ENCODE assay signal across 8 cellular contexts in genomic region chr1:68230901-68231626, GRCh38. TPM values are rescaled to one million over a fixed set of nuclear protein-coding genes. Genes with fewer than 3 reads are reported as not detected.
DNase-seq lines count a peak whose midpoint lies in the region; ATAC-seq and TF ChIP-seq lines count a peak whose summit lies in the region.

No MANE protein-coding gene starts in this region.

- peaks cover 9% of the 10 kb centered on the region for H3K4me1 Mint-ChIP-seq in activated CD8-positive, alpha-beta memory T cell treated with anti-CD3 and anti-CD28 coated beads, Interleukin-2, amount 10 ng/mL, durations not matched to agents 7 days and 5 days

- peaks cover 58% of the 10 kb centered on the region for H3K27me3 Mint-ChIP-seq in activated CD8-positive, alpha-beta memory T cell treated with anti-CD3 and anti-CD28 coated beads, Interleukin-2, amount 10 ng/mL, durations not matched to agents 7 days and 5 days

- no peak for TF ChIP-seq EP300 in tibial nerve (IDR thresholded peaks at IDR 0.05)

- TF ChIP-seq CTCF in breast epithelium (IDR thresholded peaks at IDR 0.05) (no peak), right lobe of liver (IDR thresholded peaks at IDR 0.05) (no peak), tibial nerve (IDR thresholded peaks at IDR 0.05) (no peak)

- intact Hi-C loops in breast epithelium (cut with DNase I; ENCODE audit: low total_unique reads) = no loop called here
- intact Hi-C loops in right lobe of liver (cut with DNase I) = no loop called here

- ATAC-seq in activated CD8-positive, alpha-beta memory T cell treated with anti-CD3 and anti-CD28 coated beads, Interleukin-2, amount 10 ng/mL, durations not matched to agents 7 days and 5 days = no peak
- ATAC-seq in right lobe of liver = peak; percentile 35 to 57 (median 51)

- peak; percentile 45 for DNase-seq in activated CD8-positive, alpha-beta memory T cell treated with anti-CD3 and anti-CD28 coated beads, Interleukin-2, amount 50 U/mL, for 48 hours
- DNase-seq in activated CD8-positive, alpha-beta memory T cell treated with anti-CD3 and anti-CD28 coated beads, Interleukin-2, amount 10 ng/mL, durations not matched to agents 7 days and 5 days = no peak
- DNase-seq in breast epithelium (ENCODE audit: low spot score in 2 of 2) (peak; percentile 34 to 55), right lobe of liver (peak; percentile 49 to 61 (median 50)), tibial nerve (ENCODE audit: low spot score in 2 of 2) (no peak), AG08395 (ENCODE audit: low spot score) (no peak)
- DNase-seq in central memory CD4-positive, alpha-beta T cell = no peak
- DNase-seq in activated effector memory CD4-positive, alpha-beta T cell treated with Interleukin-2 at 50 U/mL for 16 hours = no peak

- H3K4me1 ChIP-seq in breast epithelium (peaks cover 0 to 5% of the 10 kb centered on the region in 2 donors), right lobe of liver (peaks cover 0 to 11% (median 0%) of the 10 kb centered on the region in 4 donors), tibial nerve (peaks cover 0 to 40% (median 15%) of the 10 kb centered on the region in 4 donors)

- H3K27ac Mint-ChIP-seq in activated CD8-positive, alpha-beta memory T cell treated with anti-CD3 and anti-CD28 coated beads, Interleukin-2, amount 10 ng/mL, durations not matched to agents 7 days and 5 days = no peak overlapping the region

- H3K27ac ChIP-seq in breast epithelium (peak overlapping the region; percentile 88 to 92), right lobe of liver (peak overlapping the region; percentile 14 to 30 (median 16)), tibial nerve (peak overlapping the region in 3 of 4 donors; percentile 70 to 94 (median 89))

- H3K27me3 ChIP-seq in breast epithelium (no peaks in the 10 kb centered on the region), right lobe of liver (no peaks in the 10 kb centered on the region), tibial nerve (no peaks in the 10 kb centered on the region)

- no peaks in the 10 kb centered on the region for H3K36me3 Mint-ChIP-seq in activated CD8-positive, alpha-beta memory T cell treated with anti-CD3 and anti-CD28 coated beads, Interleukin-2, amount 10 ng/mL, durations not matched to agents 7 days and 5 days

- H3K36me3 ChIP-seq in breast epithelium = no peaks in the 10 kb centered on the region
- H3K36me3 ChIP-seq in right lobe of liver = no peaks in the 10 kb centered on the region
- no peaks in the 10 kb centered on the region for H3K36me3 ChIP-seq in tibial nerve

- H3K4me3 ChIP-seq in breast epithelium (peak overlapping the region; percentile 69 to 85 (median 74)), right lobe of liver (peak overlapping the region; percentile 51 to 67 (median 60)), tibial nerve (peak overlapping the region; percentile 63 to 83 (median 70))

- CTCF ChIA-PET in activated CD8-positive, alpha-beta memory T cell treated with anti-CD3 and anti-CD28 coated beads, Interleukin-2, amount 10 ng/mL, durations not matched to agents 7 days and 5 days (lab: Charles Lee) = no interaction called here

- TF ChIP-seq POLR2A in breast epithelium (IDR thresholded peaks at IDR 0.05) (no peak), right lobe of liver (IDR thresholded peaks at IDR 0.05) (no peak), tibial nerve (IDR thresholded peaks at IDR 0.05) (no peak)

- WGBS in right lobe of liver (ENCODE audit: insufficient coverage, low coverage, low lambda C conversion rate, missing lambda C conversion rate) = under 1% methylated on average over 23 of the region's 62 CpGs
- WGBS in tibial nerve, 2 donors = 0 to 2% methylated on average over 43 to 62 of the region's 62 CpGs

- no peaks in the 10 kb centered on the region for H3K9me3 ChIP-seq in breast epithelium
- no peaks in the 10 kb centered on the region for H3K9me3 ChIP-seq in right lobe of liver
- no peaks in the 10 kb centered on the region for H3K9me3 ChIP-seq in tibial nerve

- no peak overlapping the region for H3K4me3 Mint-ChIP-seq in activated CD8-positive, alpha-beta memory T cell treated with anti-CD3 and anti-CD28 coated beads, Interleukin-2, amount 10 ng/mL, durations not matched to agents 7 days and 5 days

- no peaks in the 10 kb centered on the region for H3K9me3 Mint-ChIP-seq in activated CD8-positive, alpha-beta memory T cell treated with anti-CD3 and anti-CD28 coated beads, Interleukin-2, amount 10 ng/mL, durations not matched to agents 7 days and 5 days (ENCODE audit: low read depth)

RNA-seq across cellular contexts. Expression of gene WLS, which starts 1.3 kb away (rescaled TPM):
- total RNA-seq in activated CD8-positive, alpha-beta memory T cell treated with anti-CD3 and anti-CD28 coated beads, Interleukin-2, amount 10 ng/mL, durations not matched to agents 7 days and 5 days = not detected
- total RNA-seq in breast epithelium (10 to 100 TPM; 61.9 to 76.3 (median 62.8) TPM), right lobe of liver (10 to 100 TPM in 5 of 6 experiments, 1 to 10 TPM in 1; 9.3 to 36.0 (median 25.8) TPM), tibial nerve (10 to 100 TPM; 34.8 to 78.9 (median 44.4) TPM)

Comparison
In these comparisons a context has a peak if more than half of its experiments do, and no peak if none do; other contexts are left out.
1. DNase-seq: peak in activated CD8-positive, alpha-beta memory T cell treated with anti-CD3 and anti-CD28 coated beads, Interleukin-2, amount 50 U/mL, for 48 hours (single experiment), breast epithelium (2 of 2) and right lobe of liver (3 of 3); none in activated CD8-positive, alpha-beta memory T cell treated with anti-CD3 and anti-CD28 coated beads, Interleukin-2, amount 10 ng/mL, durations not matched to agents 7 days and 5 days (single experiment), tibial nerve (0 of 2), central memory CD4-positive, alpha-beta T cell (single experiment), activated effector memory CD4-positive, alpha-beta T cell treated with Interleukin-2 at 50 U/mL for 16 hours (single experiment) and AG08395 (single experiment).
2. H3K27ac ChIP-seq: peak in every context shown above with its lines; median percentile 90 in breast epithelium; 89 in tibial nerve; 16 in right lobe of liver.
3. RNA of gene WLS, which starts 1.3 kb away (total RNA-seq): 61.9 to 76.3 TPM in breast epithelium, 34.8 to 78.9 TPM in tibial nerve and 9.3 to 36.0 TPM in right lobe of liver; not detected in activated CD8-positive, alpha-beta memory T cell treated with anti-CD3 and anti-CD28 coated beads, Interleukin-2, amount 10 ng/mL, durations not matched to agents 7 days and 5 days; every median in the first group is over 10 times any median in the second.
4. Peak in every context shown above with its lines, with median percentiles within 50 percentile points of each other: H3K4me3 ChIP-seq.